ENCODE assay signal across 14 cellular contexts in the genomic region with DNA sequence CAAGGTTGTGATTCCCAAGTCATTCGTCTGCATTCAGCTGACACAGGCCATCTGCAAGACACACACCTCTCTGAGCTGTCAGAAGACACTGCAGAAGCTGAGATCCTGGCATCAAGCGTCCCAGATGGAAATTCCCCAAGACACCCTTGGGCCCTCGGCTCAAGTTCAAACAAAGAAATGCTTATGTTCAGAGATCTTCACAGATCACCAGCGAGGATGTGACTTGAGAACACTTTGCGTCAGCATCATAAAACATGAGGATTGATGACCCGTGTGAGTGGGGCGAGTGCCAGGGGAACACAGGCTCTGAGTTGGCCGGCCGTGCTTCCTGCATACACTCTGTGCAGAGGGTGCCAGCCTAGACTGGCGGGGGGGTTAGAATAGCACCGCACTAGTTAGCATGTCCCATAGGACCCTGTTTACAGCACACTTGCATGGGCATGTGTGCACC. TPM values are rescaled to one million over a fixed set of nuclear protein-coding genes. Genes with fewer than 3 reads are reported as not detected.
A peak's percentile ranks its signal among the peaks of the same experiment; 100 is the strongest.
DNase-seq lines count a peak whose midpoint lies in the region; ATAC-seq, FAIRE-seq and TF ChIP-seq lines count a peak whose summit lies in the region.
"Had no signal": no experiment of that assay in that cellular context is flagged by ENCODE, and none has a peak within 500 bp of the region (broad histone marks: within the 10 kb centered on the region; RNA-seq: fewer than 3 reads in every experiment).

No MANE protein-coding gene starts in this region.

- no peak for TF ChIP-seq POLR2A in upper lobe of left lung (IDR thresholded peaks at IDR 0.05)

- H3K79me2 ChIP-seq in GM23248 (ENCODE audit: insufficient read depth): no peaks in the 10 kb centered on the region

- TF ChIP-seq CTCF in foreskin keratinocyte (conservative IDR thresholded peaks at IDR 0.05) (no peak), upper lobe of left lung (IDR thresholded peaks at IDR 0.05) (no peak)

- H4K20me1 ChIP-seq in GM23248 (ENCODE audit: insufficient read depth): no peaks in the 10 kb centered on the region

- peaks cover 20% of the 10 kb centered on the region for H3F3A ChIP-seq in GM23248 (ENCODE audit: insufficient read depth)

- in situ Hi-C loops in GM23248 (cut with MboI): no loop called here

- H3K9me3 ChIP-seq in GM23248 (ENCODE audit: low read depth) (no peaks in the 10 kb centered on the region), upper lobe of left lung (no peaks in the 10 kb centered on the region)
- H3K9me3 ChIP-seq: colonic mucosa had no signal

- H3K27me3 ChIP-seq in GM23248 (replicated peaks; ENCODE audit: insufficient read depth) (no peaks in the 10 kb centered on the region), foreskin keratinocyte (no peaks in the 10 kb centered on the region), upper lobe of left lung (no peaks in the 10 kb centered on the region)
- H3K27me3 ChIP-seq: colonic mucosa had no signal

- H3K36me3 ChIP-seq in GM23248 (ENCODE audit: low read depth) (no peaks in the 10 kb centered on the region), upper lobe of left lung (no peaks in the 10 kb centered on the region)
- H3K36me3 ChIP-seq: colonic mucosa had no signal

- peak overlapping the region; percentile 29; the same call in 1 of the 2 replicates for H3K9ac ChIP-seq in GM23248

- no peak for TF ChIP-seq EP300 in upper lobe of left lung (IDR thresholded peaks at IDR 0.05)

- H2AFZ ChIP-seq in GM23248: no peak overlapping the region
- H2AFZ ChIP-seq: GM23338 had no signal

- H3K4me1 ChIP-seq in GM23248 (ENCODE audit: insufficient read depth) (peaks cover 14% of the 10 kb centered on the region), foreskin keratinocyte (peaks cover 17% of the 10 kb centered on the region), upper lobe of left lung (no peaks in the 10 kb centered on the region)
- H3K4me1 ChIP-seq: colonic mucosa had no signal

- DNase-seq in GM23248 (peak; percentile 98), RCC 7860 (ENCODE audit: low spot score) (peak; percentile 92), foreskin keratinocyte (peak; percentile 99 to 100), smooth muscle cell of the brain vasculature (ENCODE audit: low read depth, low spot score) (peak; percentile 29), OCI-M2 (lab: John Stamatoyannopoulos, UW; ENCODE audit: unreplicated experiment) (no peak), upper lobe of left lung (no peak)
- DNase-seq: activated CD8-positive, alpha-beta memory T cell treated with anti-CD3 and anti-CD28 coated beads, Interleukin-2, amount 10 ng/mL, durations not matched to agents 7 days and 5 days; colonic mucosa; KBM-7; RPMI8226 had no signal

- 1 to 5% methylated on average over 11 of the region's 11 CpGs for WGBS in GM23248 (ENCODE audit: low coverage in 1 of 2, low lambda C conversion rate in 2 of 2, missing lambda C conversion rate in 2 of 2), 2 experiments
- WGBS in upper lobe of left lung, 2 donors: 65 to 88% methylated on average over 10 to 11 of the region's 11 CpGs

- H3K4me2 ChIP-seq in GM23248 (ENCODE audit: unreplicated experiment): no peak overlapping the region
- H3K4me2 ChIP-seq: GM23338 had no signal

- H3K9me2 ChIP-seq in GM23248 (ENCODE audit: insufficient read depth): no peaks in the 10 kb centered on the region

- ATAC-seq in foreskin keratinocyte: peak; percentile 93
- no peak for ATAC-seq in GM21723 (IDR thresholded peaks at IDR 0.05; ENCODE audit: unreplicated experiment)
- ATAC-seq in upper lobe of left lung (ENCODE audit: low FRiP score in 2 of 2): no peak
- no peak for ATAC-seq in HG03571 (IDR thresholded peaks at IDR 0.05; ENCODE audit: unreplicated experiment)
- ATAC-seq: activated CD8-positive, alpha-beta memory T cell treated with anti-CD3 and anti-CD28 coated beads, Interleukin-2, amount 10 ng/mL, durations not matched to agents 7 days and 5 days; GM23338 had no signal

- no peak overlapping the region for H3K4me3 ChIP-seq in GM23248
- H3K4me3 ChIP-seq in upper lobe of left lung: no peak overlapping the region
- H3K4me3 ChIP-seq: colonic mucosa, GM23338, lung had no signal

- H3K27ac ChIP-seq in GM23248: peak overlapping the region; percentile 76
- peak overlapping the region; percentile 81 for H3K27ac ChIP-seq in foreskin keratinocyte
- no peak overlapping the region for H3K27ac ChIP-seq in upper lobe of left lung
- H3K27ac ChIP-seq: colonic mucosa had no signal

- FAIRE-seq in RCC 7860 (lab: Jason Lieb, UNC): peak; percentile 84

RNA-seq across cellular contexts. Expression of a gene that starts 36.8 kb away (rescaled TPM):
- total RNA-seq in GM23248 (2014; rRNA removed; shearing (Covaris generic)): 10.7 and 11.9 TPM in 2 replicates
- polyA plus RNA-seq in GM23248 (2016; fragmentation: Nextera tagmentation; extraction: Ambion mirVana) (3.7 and 4.9 TPM in 2 replicates), foreskin keratinocyte (7.1 and 9.2 TPM in 2 replicates)
- total RNA-seq in foreskin keratinocyte (6.4 and 9.0 TPM in 2 replicates), upper lobe of left lung (1 to 10 TPM; 1.0 to 5.9 (median 2.5) TPM)
- total RNA-seq: activated CD8-positive, alpha-beta memory T cell treated with anti-CD3 and anti-CD28 coated beads, Interleukin-2, amount 10 ng/mL, durations not matched to agents 7 days and 5 days had no signal

RNA-seq across cellular contexts. Expression of a gene that starts 59.7 kb away (rescaled TPM):
- total RNA-seq in GM23248 (2014; rRNA removed; shearing (Covaris generic)): 0.22 TPM in 1 of 2 replicates, not detected in the other
- polyA plus RNA-seq in GM23248 (2016; fragmentation: Nextera tagmentation; extraction: Ambion mirVana) (0.25 TPM in 1 of 2 replicates, not detected in the other), foreskin keratinocyte (25.4 and 26.6 TPM in 2 replicates)
- total RNA-seq in foreskin keratinocyte (38.4 and 40.7 TPM in 2 replicates), upper lobe of left lung (10 to 100 TPM in 2 of 6 donors, 1 to 10 TPM in 4; 3.3 to 26.2 (median 5.0) TPM)

Comparison
In these comparisons a context has a peak if more than half of its experiments do, and no peak if none do; other contexts are left out.
1. DNase-seq: peak in GM23248 (single experiment), RCC 7860 (single experiment), foreskin keratinocyte (2 of 2) and smooth muscle cell of the brain vasculature (single experiment); none in OCI-M2 (single experiment) and upper lobe of left lung (0 of 2).
2. H3K27ac ChIP-seq: peak in GM23248 (single experiment) and foreskin keratinocyte (single experiment); none in upper lobe of left lung (0 of 4).